Comparison of ENCODE assay signal across 8 cellular contexts in the genomic region with DNA sequence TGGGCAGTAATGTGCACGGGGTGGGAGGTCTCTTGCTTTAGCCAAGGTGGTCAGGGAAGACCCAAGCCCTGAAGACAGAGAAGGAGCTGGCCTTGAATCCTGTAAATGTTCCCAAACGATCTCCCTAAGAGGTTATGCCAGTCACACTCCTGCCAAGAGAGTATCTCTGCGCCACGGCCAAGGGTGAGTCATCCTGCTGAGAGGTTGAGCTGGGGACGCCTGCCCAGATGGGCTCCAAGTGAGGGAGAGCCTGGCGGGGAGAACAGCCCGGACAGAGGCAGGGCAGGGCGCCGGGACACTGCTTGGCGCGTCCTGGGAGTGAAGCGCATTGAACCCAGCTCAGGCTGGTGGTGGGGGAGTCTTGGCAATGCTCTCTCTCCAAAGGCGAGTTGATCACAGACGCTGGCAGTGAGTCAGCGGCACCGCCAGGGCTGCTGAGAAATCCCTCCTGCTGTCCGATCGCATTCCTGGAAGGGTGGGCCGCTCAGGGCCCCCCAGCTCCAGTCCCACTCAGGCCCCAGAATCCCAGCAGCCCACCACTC. TPM values are rescaled to one million over a fixed set of nuclear protein-coding genes. Genes with fewer than 3 reads are reported as not detected.
DNase-seq lines count a peak whose midpoint lies in the region; ATAC-seq and TF ChIP-seq lines count a peak whose summit lies in the region.

No MANE protein-coding gene starts in this region.

- H3K9me2 ChIP-seq in MM.1S (replicated peaks; ENCODE audit: insufficient read depth, low read length) = no peaks in the 10 kb centered on the region

- H3K27me3 Mint-ChIP-seq in natural killer cell (ENCODE audit: low read depth in 2 of 2) = peaks cover 0 to 5% of the 10 kb centered on the region in 2 donors

- TF ChIP-seq CTCF in lower leg skin (IDR thresholded peaks at IDR 0.05) (no peak), natural killer cell (IDR thresholded peaks at IDR 0.05) (no peak), MM.1S (IDR thresholded peaks at IDR 0.05; ENCODE audit: low read length) (no peak)

- no peak overlapping the region for H3K27ac ChIP-seq in MM.1S (ENCODE audit: low read length)

- no peaks in the 10 kb centered on the region for H3K4me1 Mint-ChIP-seq in natural killer cell

- no peak overlapping the region for H3K27ac Mint-ChIP-seq in natural killer cell

- no peak overlapping the region for H3K4me3 Mint-ChIP-seq in natural killer cell

- H3K9ac ChIP-seq in MM.1S (ENCODE audit: low read length) = no peak overlapping the region

- intact Hi-C loops in lower leg skin (cut with DNase I; ENCODE audit: low total_unique reads) = no loop called here
- intact Hi-C loops in natural killer cell (cut with micrococcal nuclease) = no loop called here

- H3F3A ChIP-seq in MM.1S (ENCODE audit: insufficient read depth, low read length) = no peaks in the 10 kb centered on the region

- no peaks in the 10 kb centered on the region for H3K79me2 ChIP-seq in MM.1S (ENCODE audit: low read length)

- H3K36me3 Mint-ChIP-seq in natural killer cell = no peaks in the 10 kb centered on the region

- no peaks in the 10 kb centered on the region for H3K9me3 Mint-ChIP-seq in natural killer cell

- H4K20me1 ChIP-seq in MM.1S (ENCODE audit: insufficient read depth, low read length) = no peaks in the 10 kb centered on the region

- no peak for ATAC-seq in natural killer cell

- H3K36me3 ChIP-seq in MM.1S (replicated peaks; ENCODE audit: insufficient read depth, low read length) = no peaks in the 10 kb centered on the region

- H3K4me3 ChIP-seq in lower leg skin (ENCODE audit: low read depth, poor library complexity, severe bottlenecking) = no peak overlapping the region
- no peak overlapping the region for H3K4me3 ChIP-seq in MM.1S (ENCODE audit: low read length)

- no peaks in the 10 kb centered on the region for H3K9me3 ChIP-seq in MM.1S (replicated peaks; ENCODE audit: insufficient read depth, low read length)

- TF ChIP-seq POLR2A in lower leg skin (IDR thresholded peaks at IDR 0.05) = no peak

- H3K27me3 ChIP-seq in MM.1S (replicated peaks; ENCODE audit: insufficient read depth, low read length) = peaks cover 54% of the 10 kb centered on the region

- 4 to 6% methylated on average over 15 to 19 of the region's 19 CpGs for WGBS in lower leg skin, 2 donors

- DNase-seq in DMS 273 (lab: John Stamatoyannopoulos, UW; ENCODE audit: unreplicated experiment) (peak; percentile 95), NCI-H2171 (lab: John Stamatoyannopoulos, UW) (peak; percentile 15), dermis microvascular lymphatic vessel endothelial cell (ENCODE audit: low read depth in 2 of 2) (peak; percentile 26 to 80), lower leg skin (ENCODE audit: low spot score in 2 of 2) (peak; percentile 82 to 96), ureter (ENCODE audit: low spot score) (peak; percentile 86), natural killer cell (no peak), CD1c-positive myeloid dendritic cell (ENCODE audit: extremely low spot score) (no peak), MM.1S (no peak)

- H2AFZ ChIP-seq in MM.1S (ENCODE audit: low read length) = no peak overlapping the region

- H3K4me1 ChIP-seq in MM.1S (ENCODE audit: low read length) = no peaks in the 10 kb centered on the region

- H3K4me2 ChIP-seq in MM.1S (ENCODE audit: low read depth, low read length) = no peak overlapping the region

RNA-seq across cellular contexts. Expression of a gene that starts 16.4 kb away (rescaled TPM):
- 0.13 TPM in 1 of 2 replicates, not detected in the other for total RNA-seq in dermis microvascular lymphatic vessel endothelial cell
- total RNA-seq in lower leg skin = 100 to 1,000 TPM; 119 to 191 (median 166) TPM
- total RNA-seq in ureter = 1.6 TPM
- total RNA-seq in natural killer cell = under 1 TPM in 1 of 3 donors, not detected in 2; 0.40 TPM

RNA-seq across cellular contexts. Expression of a gene that starts 38.1 kb away (rescaled TPM):
- total RNA-seq in dermis microvascular lymphatic vessel endothelial cell (not detected in 2 replicates), lower leg skin (1 to 10 TPM in 2 of 4 donors, not detected in 2; 1.7 to 2.1 TPM), ureter (not detected), natural killer cell (not detected)

RNA-seq across cellular contexts. Expression of a gene that starts 46.5 kb away (rescaled TPM):
- total RNA-seq in dermis microvascular lymphatic vessel endothelial cell (0.25 and 0.26 TPM in 2 replicates), lower leg skin (1 to 10 TPM in 2 of 4 donors, under 1 TPM in 2; 0.53 to 8.2 (median 3.8) TPM), ureter (12.7 TPM), natural killer cell (1 to 10 TPM in 2 of 3 donors, under 1 TPM in 1; 0.70 to 1.3 (median 1.1) TPM)

RNA-seq across cellular contexts. Expression of a gene that starts 50.6 kb away (rescaled TPM):
- total RNA-seq in dermis microvascular lymphatic vessel endothelial cell = 1,899 and 2,423 TPM in 2 replicates
- 1,000 to 10,000 TPM; 3,252 to 5,828 (median 3,870) TPM for total RNA-seq in lower leg skin
- total RNA-seq in ureter = 1,575 TPM
- total RNA-seq in natural killer cell = 1,000 to 10,000 TPM in 2 of 3 donors, 100 to 1,000 TPM in 1; 900 to 1,086 (median 1,066) TPM

RNA-seq across cellular contexts. Expression of a gene that starts 50.9 kb away (rescaled TPM):
- total RNA-seq in dermis microvascular lymphatic vessel endothelial cell (3.9 and 6.3 TPM in 2 replicates), lower leg skin (1 to 10 TPM; 2.2 to 8.8 (median 6.1) TPM), ureter (27.6 TPM), natural killer cell (10 to 100 TPM; 18.6 to 28.3 (median 23.2) TPM)

Comparison
In these comparisons a context has a peak if more than half of its experiments do, and no peak if none do; other contexts are left out.
1. DNase-seq: peak in DMS 273 (single experiment), NCI-H2171 (single experiment), dermis microvascular lymphatic vessel endothelial cell (2 of 2), lower leg skin (2 of 2) and ureter (single experiment); none in natural killer cell (single experiment), CD1c-positive myeloid dendritic cell (single experiment) and MM.1S (single experiment).
2. RNA of a gene that starts 16.4 kb away (total RNA-seq): 119 to 191 TPM in lower leg skin; 1.6 TPM in ureter (single experiment), 0.40 TPM in natural killer cell and 0.13 TPM in dermis microvascular lymphatic vessel endothelial cell; every median in the first group is over 10 times any median in the second.